Comparison of ENCODE assay signal across 1 cellular context in the genomic region with DNA sequence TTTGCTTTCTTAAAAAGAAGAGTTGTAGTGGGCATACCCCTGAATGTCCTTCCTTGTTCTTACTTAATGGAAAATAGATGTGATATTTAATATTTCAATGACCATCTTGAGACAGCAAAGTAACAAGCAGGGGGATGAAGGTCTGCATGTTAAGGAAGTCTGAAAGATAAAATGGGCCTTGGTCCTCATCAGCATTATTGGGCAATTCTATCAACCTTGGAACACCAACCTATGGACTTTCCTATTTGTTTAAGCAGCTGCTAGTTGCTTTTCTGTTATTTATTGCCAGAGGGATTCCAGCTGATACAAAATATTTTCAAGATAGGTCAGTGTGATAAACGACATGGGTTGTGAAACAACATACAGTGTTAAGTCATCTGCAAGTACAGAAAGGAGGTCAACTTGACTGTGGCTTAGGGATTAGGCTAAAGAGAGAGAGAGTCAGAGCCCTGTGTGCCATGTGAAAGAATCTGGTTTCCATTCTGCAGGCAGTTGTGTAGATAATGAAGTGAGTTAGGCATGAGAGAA.
TF ChIP-seq lines count a peak whose summit lies in the region.

No MANE protein-coding gene starts in this region.

TF ChIP-seq in HepG2, 621 proteins besides CTCF, POLR2A, EP300 and RAD21 (continued from another document and continues in another):
- TF ChIP-seq CHD4 (IDR thresholded peaks at IDR 0.05; ENCODE audit: borderline replicate concordance, low read length) (peak; percentile 19; the same call in 1 of the 2 replicates), IRX3 (CRISPR knock-in tag; IDR thresholded peaks at IDR 0.05; ENCODE audit: borderline replicate concordance, low read depth) (0 out of 2 replicates have a peak, but pooled peaks have one; percentile 15), ZNF207 (IDR thresholded peaks at IDR 0.05; ENCODE audit: borderline replicate concordance) (no peak), MIER2 (CRISPR knock-in tag; IDR thresholded peaks at IDR 0.05) (peak; percentile 83; the same call in 1 of the 2 replicates), PTBP1 (IDR thresholded peaks at IDR 0.05; ENCODE audit: low read depth, low read length, poor library complexity, severe bottlenecking) (no peak), ZNF264 (CRISPR knock-in tag; IDR thresholded peaks at IDR 0.05) (peak; percentile 92), ZNF652 (CRISPR knock-in tag; IDR thresholded peaks at IDR 0.05; ENCODE audit: borderline replicate concordance, low read depth) (peak; percentile 68), GATAD2A (CRISPR knock-in tag; IDR thresholded peaks at IDR 0.05) (peak; percentile 98), ATF7 (IDR thresholded peaks at IDR 0.05) (peak; percentile 77), ATF7 (CRISPR knock-in tag; IDR thresholded peaks at IDR 0.05) (no peak), FOXK1 (CRISPR knock-in tag; IDR thresholded peaks at IDR 0.05; ENCODE audit: borderline replicate concordance, low read depth) (peak; percentile 97), PLRG1 (conservative IDR thresholded peaks at IDR 0.05) (no peak), ZNF660 (CRISPR knock-in tag; IDR thresholded peaks at IDR 0.05; ENCODE audit: borderline replicate concordance, low read depth) (no peak), ZNF570 (CRISPR knock-in tag; IDR thresholded peaks at IDR 0.05; ENCODE audit: borderline replicate concordance) (no peak), GATAD1 (CRISPR knock-in tag; IDR thresholded peaks at IDR 0.05) (peak; percentile 66), ZNF780A (CRISPR knock-in tag; IDR thresholded peaks at IDR 0.05) (peak; percentile 43; the same call in 1 of the 2 replicates), PHF21A (CRISPR knock-in tag; IDR thresholded peaks at IDR 0.05) (peak; percentile 97), ZNF674 (CRISPR knock-in tag; IDR thresholded peaks at IDR 0.05; ENCODE audit: low read depth) (no peak), ZNF552 (CRISPR knock-in tag; IDR thresholded peaks at IDR 0.05; ENCODE audit: borderline replicate concordance) (peak; percentile 32; the same call in 1 of the 2 replicates), GFI1 (CRISPR knock-in tag; IDR thresholded peaks at IDR 0.05; ENCODE audit: borderline replicate concordance) (peak; percentile 76), HNRNPLL (IDR thresholded peaks at IDR 0.05; ENCODE audit: low read depth, low read length, poor library complexity, severe bottlenecking) (no peak), ZNF431 (CRISPR knock-in tag; IDR thresholded peaks at IDR 0.05; ENCODE audit: borderline replicate concordance, low read depth) (0 out of 2 replicates have a peak, but pooled peaks have one; percentile 82), GZF1 (CRISPR knock-in tag; IDR thresholded peaks at IDR 0.05) (0 out of 2 replicates have a peak, but pooled peaks have one; percentile 78), MAFF (IDR thresholded peaks at IDR 0.05; ENCODE audit: low read depth, low read length) (peak; percentile 73), ISL2 (CRISPR knock-in tag; IDR thresholded peaks at IDR 0.05) (peak; percentile 98)
- TF ChIP-seq, protein P1, sequence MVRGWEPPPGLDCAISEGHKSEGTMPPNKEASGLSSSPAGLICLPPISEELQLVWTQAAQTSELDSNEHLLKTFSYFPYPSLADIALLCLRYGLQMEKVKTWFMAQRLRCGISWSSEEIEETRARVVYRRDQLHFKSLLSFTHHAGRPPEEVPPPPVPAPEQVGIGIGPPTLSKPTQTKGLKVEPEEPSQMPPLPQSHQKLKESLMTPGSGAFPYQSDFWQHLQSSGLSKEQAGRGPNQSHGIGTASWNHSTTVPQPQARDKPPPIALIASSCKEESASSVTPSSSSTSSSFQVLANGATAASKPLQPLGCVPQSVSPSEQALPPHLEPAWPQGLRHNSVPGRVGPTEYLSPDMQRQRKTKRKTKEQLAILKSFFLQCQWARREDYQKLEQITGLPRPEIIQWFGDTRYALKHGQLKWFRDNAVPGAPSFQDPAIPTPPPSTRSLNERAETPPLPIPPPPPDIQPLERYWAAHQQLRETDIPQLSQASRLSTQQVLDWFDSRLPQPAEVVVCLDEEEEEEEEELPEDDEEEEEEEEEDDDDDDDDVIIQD (CRISPR knock-in tag; IDR thresholded peaks at IDR 0.05; ENCODE audit: low read depth) = peak; percentile 96
- TF ChIP-seq, protein P2, sequence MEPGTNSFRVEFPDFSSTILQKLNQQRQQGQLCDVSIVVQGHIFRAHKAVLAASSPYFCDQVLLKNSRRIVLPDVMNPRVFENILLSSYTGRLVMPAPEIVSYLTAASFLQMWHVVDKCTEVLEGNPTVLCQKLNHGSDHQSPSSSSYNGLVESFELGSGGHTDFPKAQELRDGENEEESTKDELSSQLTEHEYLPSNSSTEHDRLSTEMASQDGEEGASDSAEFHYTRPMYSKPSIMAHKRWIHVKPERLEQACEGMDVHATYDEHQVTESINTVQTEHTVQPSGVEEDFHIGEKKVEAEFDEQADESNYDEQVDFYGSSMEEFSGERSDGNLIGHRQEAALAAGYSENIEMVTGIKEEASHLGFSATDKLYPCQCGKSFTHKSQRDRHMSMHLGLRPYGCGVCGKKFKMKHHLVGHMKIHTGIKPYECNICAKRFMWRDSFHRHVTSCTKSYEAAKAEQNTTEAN (CRISPR knock-in tag; conservative IDR thresholded peaks at IDR 0.05) = peak; percentile 88
- TF ChIP-seq, protein P3, sequence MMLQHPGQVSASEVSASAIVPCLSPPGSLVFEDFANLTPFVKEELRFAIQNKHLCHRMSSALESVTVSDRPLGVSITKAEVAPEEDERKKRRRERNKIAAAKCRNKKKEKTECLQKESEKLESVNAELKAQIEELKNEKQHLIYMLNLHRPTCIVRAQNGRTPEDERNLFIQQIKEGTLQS (CRISPR knock-in tag; IDR thresholded peaks at IDR 0.05) = peak; percentile 88
- TF ChIP-seq, protein P4, sequence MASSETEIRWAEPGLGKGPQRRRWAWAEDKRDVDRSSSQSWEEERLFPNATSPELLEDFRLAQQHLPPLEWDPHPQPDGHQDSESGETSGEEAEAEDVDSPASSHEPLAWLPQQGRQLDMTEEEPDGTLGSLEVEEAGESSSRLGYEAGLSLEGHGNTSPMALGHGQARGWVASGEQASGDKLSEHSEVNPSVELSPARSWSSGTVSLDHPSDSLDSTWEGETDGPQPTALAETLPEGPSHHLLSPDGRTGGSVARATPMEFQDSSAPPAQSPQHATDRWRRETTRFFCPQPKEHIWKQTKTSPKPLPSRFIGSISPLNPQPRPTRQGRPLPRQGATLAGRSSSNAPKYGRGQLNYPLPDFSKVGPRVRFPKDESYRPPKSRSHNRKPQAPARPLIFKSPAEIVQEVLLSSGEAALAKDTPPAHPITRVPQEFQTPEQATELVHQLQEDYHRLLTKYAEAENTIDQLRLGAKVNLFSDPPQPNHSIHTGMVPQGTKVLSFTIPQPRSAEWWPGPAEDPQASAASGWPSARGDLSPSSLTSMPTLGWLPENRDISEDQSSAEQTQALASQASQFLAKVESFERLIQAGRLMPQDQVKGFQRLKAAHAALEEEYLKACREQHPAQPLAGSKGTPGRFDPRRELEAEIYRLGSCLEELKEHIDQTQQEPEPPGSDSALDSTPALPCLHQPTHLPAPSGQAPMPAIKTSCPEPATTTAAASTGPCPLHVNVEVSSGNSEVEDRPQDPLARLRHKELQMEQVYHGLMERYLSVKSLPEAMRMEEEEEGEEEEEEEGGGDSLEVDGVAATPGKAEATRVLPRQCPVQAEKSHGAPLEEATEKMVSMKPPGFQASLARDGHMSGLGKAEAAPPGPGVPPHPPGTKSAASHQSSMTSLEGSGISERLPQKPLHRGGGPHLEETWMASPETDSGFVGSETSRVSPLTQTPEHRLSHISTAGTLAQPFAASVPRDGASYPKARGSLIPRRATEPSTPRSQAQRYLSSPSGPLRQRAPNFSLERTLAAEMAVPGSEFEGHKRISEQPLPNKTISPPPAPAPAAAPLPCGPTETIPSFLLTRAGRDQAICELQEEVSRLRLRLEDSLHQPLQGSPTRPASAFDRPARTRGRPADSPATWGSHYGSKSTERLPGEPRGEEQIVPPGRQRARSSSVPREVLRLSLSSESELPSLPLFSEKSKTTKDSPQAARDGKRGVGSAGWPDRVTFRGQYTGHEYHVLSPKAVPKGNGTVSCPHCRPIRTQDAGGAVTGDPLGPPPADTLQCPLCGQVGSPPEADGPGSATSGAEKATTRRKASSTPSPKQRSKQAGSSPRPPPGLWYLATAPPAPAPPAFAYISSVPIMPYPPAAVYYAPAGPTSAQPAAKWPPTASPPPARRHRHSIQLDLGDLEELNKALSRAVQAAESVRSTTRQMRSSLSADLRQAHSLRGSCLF (CRISPR knock-in tag; IDR thresholded peaks at IDR 0.05; ENCODE audit: borderline replicate concordance) = 0 out of 2 replicates have a peak, but pooled peaks have one; percentile 33
- TF ChIP-seq, protein P5, sequence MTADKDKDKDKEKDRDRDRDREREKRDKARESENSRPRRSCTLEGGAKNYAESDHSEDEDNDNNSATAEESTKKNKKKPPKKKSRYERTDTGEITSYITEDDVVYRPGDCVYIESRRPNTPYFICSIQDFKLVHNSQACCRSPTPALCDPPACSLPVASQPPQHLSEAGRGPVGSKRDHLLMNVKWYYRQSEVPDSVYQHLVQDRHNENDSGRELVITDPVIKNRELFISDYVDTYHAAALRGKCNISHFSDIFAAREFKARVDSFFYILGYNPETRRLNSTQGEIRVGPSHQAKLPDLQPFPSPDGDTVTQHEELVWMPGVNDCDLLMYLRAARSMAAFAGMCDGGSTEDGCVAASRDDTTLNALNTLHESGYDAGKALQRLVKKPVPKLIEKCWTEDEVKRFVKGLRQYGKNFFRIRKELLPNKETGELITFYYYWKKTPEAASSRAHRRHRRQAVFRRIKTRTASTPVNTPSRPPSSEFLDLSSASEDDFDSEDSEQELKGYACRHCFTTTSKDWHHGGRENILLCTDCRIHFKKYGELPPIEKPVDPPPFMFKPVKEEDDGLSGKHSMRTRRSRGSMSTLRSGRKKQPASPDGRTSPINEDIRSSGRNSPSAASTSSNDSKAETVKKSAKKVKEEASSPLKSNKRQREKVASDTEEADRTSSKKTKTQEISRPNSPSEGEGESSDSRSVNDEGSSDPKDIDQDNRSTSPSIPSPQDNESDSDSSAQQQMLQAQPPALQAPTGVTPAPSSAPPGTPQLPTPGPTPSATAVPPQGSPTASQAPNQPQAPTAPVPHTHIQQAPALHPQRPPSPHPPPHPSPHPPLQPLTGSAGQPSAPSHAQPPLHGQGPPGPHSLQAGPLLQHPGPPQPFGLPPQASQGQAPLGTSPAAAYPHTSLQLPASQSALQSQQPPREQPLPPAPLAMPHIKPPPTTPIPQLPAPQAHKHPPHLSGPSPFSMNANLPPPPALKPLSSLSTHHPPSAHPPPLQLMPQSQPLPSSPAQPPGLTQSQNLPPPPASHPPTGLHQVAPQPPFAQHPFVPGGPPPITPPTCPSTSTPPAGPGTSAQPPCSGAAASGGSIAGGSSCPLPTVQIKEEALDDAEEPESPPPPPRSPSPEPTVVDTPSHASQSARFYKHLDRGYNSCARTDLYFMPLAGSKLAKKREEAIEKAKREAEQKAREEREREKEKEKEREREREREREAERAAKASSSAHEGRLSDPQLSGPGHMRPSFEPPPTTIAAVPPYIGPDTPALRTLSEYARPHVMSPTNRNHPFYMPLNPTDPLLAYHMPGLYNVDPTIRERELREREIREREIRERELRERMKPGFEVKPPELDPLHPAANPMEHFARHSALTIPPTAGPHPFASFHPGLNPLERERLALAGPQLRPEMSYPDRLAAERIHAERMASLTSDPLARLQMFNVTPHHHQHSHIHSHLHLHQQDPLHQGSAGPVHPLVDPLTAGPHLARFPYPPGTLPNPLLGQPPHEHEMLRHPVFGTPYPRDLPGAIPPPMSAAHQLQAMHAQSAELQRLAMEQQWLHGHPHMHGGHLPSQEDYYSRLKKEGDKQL (CRISPR knock-in tag; IDR thresholded peaks at IDR 0.05; ENCODE audit: low read depth) = peak; percentile 95
- TF ChIP-seq, protein P6, sequence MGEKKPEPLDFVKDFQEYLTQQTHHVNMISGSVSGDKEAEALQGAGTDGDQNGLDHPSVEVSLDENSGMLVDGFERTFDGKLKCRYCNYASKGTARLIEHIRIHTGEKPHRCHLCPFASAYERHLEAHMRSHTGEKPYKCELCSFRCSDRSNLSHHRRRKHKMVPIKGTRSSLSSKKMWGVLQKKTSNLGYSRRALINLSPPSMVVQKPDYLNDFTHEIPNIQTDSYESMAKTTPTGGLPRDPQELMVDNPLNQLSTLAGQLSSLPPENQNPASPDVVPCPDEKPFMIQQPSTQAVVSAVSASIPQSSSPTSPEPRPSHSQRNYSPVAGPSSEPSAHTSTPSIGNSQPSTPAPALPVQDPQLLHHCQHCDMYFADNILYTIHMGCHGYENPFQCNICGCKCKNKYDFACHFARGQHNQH (CRISPR knock-in tag; IDR thresholded peaks at IDR 0.05) = peak; percentile 93
- TF ChIP-seq, protein P7, sequence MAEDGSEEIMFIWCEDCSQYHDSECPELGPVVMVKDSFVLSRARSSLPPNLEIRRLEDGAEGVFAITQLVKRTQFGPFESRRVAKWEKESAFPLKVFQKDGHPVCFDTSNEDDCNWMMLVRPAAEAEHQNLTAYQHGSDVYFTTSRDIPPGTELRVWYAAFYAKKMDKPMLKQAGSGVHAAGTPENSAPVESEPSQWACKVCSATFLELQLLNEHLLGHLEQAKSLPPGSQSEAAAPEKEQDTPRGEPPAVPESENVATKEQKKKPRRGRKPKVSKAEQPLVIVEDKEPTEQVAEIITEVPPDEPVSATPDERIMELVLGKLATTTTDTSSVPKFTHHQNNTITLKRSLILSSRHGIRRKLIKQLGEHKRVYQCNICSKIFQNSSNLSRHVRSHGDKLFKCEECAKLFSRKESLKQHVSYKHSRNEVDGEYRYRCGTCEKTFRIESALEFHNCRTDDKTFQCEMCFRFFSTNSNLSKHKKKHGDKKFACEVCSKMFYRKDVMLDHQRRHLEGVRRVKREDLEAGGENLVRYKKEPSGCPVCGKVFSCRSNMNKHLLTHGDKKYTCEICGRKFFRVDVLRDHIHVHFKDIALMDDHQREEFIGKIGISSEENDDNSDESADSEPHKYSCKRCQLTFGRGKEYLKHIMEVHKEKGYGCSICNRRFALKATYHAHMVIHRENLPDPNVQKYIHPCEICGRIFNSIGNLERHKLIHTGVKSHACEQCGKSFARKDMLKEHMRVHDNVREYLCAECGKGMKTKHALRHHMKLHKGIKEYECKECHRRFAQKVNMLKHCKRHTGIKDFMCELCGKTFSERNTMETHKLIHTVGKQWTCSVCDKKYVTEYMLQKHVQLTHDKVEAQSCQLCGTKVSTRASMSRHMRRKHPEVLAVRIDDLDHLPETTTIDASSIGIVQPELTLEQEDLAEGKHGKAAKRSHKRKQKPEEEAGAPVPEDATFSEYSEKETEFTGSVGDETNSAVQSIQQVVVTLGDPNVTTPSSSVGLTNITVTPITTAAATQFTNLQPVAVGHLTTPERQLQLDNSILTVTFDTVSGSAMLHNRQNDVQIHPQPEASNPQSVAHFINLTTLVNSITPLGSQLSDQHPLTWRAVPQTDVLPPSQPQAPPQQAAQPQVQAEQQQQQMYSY (CRISPR knock-in tag; IDR thresholded peaks at IDR 0.05) = no peak
- TF ChIP-seq, protein P8, sequence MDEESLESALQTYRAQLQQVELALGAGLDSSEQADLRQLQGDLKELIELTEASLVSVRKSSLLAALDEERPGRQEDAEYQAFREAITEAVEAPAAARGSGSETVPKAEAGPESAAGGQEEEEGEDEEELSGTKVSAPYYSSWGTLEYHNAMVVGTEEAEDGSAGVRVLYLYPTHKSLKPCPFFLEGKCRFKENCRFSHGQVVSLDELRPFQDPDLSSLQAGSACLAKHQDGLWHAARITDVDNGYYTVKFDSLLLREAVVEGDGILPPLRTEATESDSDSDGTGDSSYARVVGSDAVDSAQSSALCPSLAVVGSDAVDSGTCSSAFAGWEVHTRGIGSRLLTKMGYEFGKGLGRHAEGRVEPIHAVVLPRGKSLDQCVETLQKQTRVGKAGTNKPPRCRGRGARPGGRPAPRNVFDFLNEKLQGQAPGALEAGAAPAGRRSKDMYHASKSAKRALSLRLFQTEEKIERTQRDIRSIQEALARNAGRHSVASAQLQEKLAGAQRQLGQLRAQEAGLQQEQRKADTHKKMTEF (CRISPR knock-in tag; IDR thresholded peaks at IDR 0.05) = peak; percentile 98
- TF ChIP-seq, protein P9, sequence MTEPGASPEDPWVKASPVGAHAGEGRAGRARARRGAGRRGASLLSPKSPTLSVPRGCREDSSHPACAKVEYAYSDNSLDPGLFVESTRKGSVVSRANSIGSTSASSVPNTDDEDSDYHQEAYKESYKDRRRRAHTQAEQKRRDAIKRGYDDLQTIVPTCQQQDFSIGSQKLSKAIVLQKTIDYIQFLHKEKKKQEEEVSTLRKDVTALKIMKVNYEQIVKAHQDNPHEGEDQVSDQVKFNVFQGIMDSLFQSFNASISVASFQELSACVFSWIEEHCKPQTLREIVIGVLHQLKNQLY (CRISPR knock-in tag; IDR thresholded peaks at IDR 0.05) = peak; percentile 90
